11 cellular contexts compared by ENCODE assay signal in genomic region chr7:152925412-152926147, GRCh38.
A peak's percentile ranks its signal among the peaks of the same experiment; 100 is the strongest.
DNase-seq lines count a peak whose midpoint lies in the region; ATAC-seq and TF ChIP-seq lines count a peak whose summit lies in the region.
"Had no signal": no experiment of that assay in that cellular context is flagged by ENCODE, and none has a peak within 500 bp of the region (broad histone marks: within the 10 kb centered on the region; RNA-seq: fewer than 3 reads in every experiment).

No MANE protein-coding gene starts in this region.

- WGBS in iPS DF 6.9 (ENCODE audit: insufficient coverage, insufficient read length), result no CpG with 5 or more reads among the region's 74 CpGs

- H3K27ac ChIP-seq in angular gyrus (ENCODE audit: low read depth, low read length), result peak overlapping the region; percentile 19
- H3K27ac ChIP-seq in iPS DF 6.9 (ENCODE audit: low read length), result no peak overlapping the region
- H3K27ac ChIP-seq in parathyroid adenoma, result no peak overlapping the region

- no peaks in the 10 kb centered on the region; the same call in 1 of the 2 replicates for H3K9me3 ChIP-seq in BE2C
- no peaks in the 10 kb centered on the region for H3K9me3 ChIP-seq in iPS DF 6.9 (ENCODE audit: control insufficient read depth, insufficient read depth, low read length)
- no peaks in the 10 kb centered on the region for H3K9me3 ChIP-seq in parathyroid adenoma (ENCODE audit: control insufficient read depth, low read length)

- H3K4me3 ChIP-seq in BE2C (ENCODE audit: low read depth, low read length) (peak overlapping the region; percentile 20), iPS DF 6.9 (ENCODE audit: low read length) (peak overlapping the region; percentile 87), parathyroid adenoma (ENCODE audit: low read depth, low read length) (peak overlapping the region; percentile 40)

- H2AFZ ChIP-seq in parathyroid adenoma, result peak overlapping the region; percentile 65

- H3K4me2 ChIP-seq in parathyroid adenoma (ENCODE audit: low read length), result peak overlapping the region; percentile 78

- H3K9ac ChIP-seq in parathyroid adenoma, result no peak overlapping the region

- H3K27me3 ChIP-seq in BE2C (peaks cover 24% of the 10 kb centered on the region), iPS DF 6.9 (ENCODE audit: control insufficient read depth, insufficient read depth, low read length) (peaks cover 6% of the 10 kb centered on the region; the same call in 1 of the 2 replicates), parathyroid adenoma (ENCODE audit: control insufficient read depth, insufficient read depth, low read length) (no peaks in the 10 kb centered on the region)

- H3K4me1 ChIP-seq in BE2C, result no peaks in the 10 kb centered on the region
- H3K4me1 ChIP-seq in iPS DF 6.9 (ENCODE audit: control insufficient read depth, insufficient read depth, low read length), result peaks cover 4% of the 10 kb centered on the region
- H3K4me1 ChIP-seq in parathyroid adenoma, result no peaks in the 10 kb centered on the region

- TF ChIP-seq CTCF in BE2C (IDR thresholded peaks at IDR 0.05; ENCODE audit: low read depth, low read length) (no peak), parathyroid adenoma (IDR thresholded peaks at IDR 0.05) (no peak)

- peak; percentile 38 for DNase-seq in BE2C
- DNase-seq in iPS DF 6.9 (ENCODE audit: low read depth, low spot score), result peak; percentile 37
- no peak for DNase-seq in OCI-M2 (lab: John Stamatoyannopoulos, UW; ENCODE audit: unreplicated experiment)
- no peak for DNase-seq in stimulated activated CD4-positive, alpha-beta T cell treated with anti-CD3 and anti-CD28 coated beads, Interleukin-4, amount 100 ng/mL, for 1 hour
- no peak for DNase-seq in NCI-H1092 treated with DMSO at 0.1 percent for 48 hours (lab: John Stamatoyannopoulos, UW)
- DNase-seq: EL, GOT3, MM.1S had no signal

- no peaks in the 10 kb centered on the region for H3K36me3 ChIP-seq in BE2C
- H3K36me3 ChIP-seq in iPS DF 6.9 (ENCODE audit: control insufficient read depth, insufficient read depth, low read length), result no peaks in the 10 kb centered on the region; the same call in 1 of the 2 replicates
- no peaks in the 10 kb centered on the region for H3K36me3 ChIP-seq in parathyroid adenoma (ENCODE audit: control insufficient read depth, insufficient read depth, low read length)

- ATAC-seq in HG02840 (IDR thresholded peaks at IDR 0.05; ENCODE audit: low FRiP score, unreplicated experiment), result no peak

- no peaks in the 10 kb centered on the region for H3K79me2 ChIP-seq in parathyroid adenoma

Comparison
In these comparisons a context has a peak if more than half of its experiments do, and no peak if none do; other contexts are left out.
1. DNase-seq: peak in BE2C (single experiment) and iPS DF 6.9 (single experiment); none in OCI-M2 (single experiment), stimulated activated CD4-positive, alpha-beta T cell treated with anti-CD3 and anti-CD28 coated beads, Interleukin-4, amount 100 ng/mL, for 1 hour (single experiment) and NCI-H1092 treated with DMSO at 0.1 percent for 48 hours (single experiment).
2. H3K4me3 ChIP-seq: peak in every context shown above with its lines; median percentile 87 in iPS DF 6.9; 40 in parathyroid adenoma; 20 in BE2C.